1 cellular context compared by ENCODE assay signal in the genomic region with DNA sequence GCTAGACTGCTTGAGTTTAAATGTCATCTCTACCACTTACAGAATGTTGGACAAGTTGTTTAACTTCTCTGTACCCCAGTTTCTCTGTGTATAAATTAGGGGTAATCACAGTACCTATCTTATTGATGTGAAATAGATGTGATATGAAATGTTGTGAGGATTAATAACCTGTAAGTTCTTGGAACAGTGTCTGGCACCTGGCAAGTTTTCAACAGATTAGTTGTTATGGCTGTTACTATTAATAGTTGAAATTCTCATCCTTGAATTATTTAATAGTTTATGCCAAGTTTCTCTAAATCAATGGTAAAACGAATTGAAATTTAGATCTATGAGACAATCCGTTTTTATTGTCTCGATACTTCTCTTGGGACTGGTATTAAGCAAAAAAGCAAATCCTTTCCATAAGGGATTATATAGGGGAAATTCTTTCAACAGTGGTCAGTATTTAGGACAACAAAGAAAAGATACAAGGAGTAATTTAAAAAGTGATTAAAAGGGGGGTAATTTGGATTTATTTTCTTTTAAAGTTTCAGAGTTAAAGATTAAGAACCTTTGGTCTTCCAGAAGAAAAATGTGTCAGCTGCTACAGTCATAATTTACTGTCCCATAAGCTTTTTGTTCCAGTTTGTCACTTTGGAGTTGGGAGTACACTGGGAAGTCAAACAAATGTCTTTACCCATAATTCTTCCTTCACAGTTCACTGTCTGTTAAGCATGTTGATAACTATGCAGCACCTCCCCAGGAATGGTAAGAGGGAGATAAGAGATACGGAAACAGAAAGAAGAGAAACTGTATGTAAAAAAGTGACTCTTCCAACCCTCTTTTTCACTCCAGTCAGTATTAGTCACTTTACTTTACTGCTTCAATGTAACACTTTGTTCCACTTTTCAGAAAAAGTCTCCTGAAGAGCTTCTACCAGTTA.
A peak's percentile ranks its signal among the peaks of the same experiment; 100 is the strongest.
TF ChIP-seq lines count a peak whose summit lies in the region.

No MANE protein-coding gene starts in this region.

TF ChIP-seq in K562, 482 proteins besides CTCF, POLR2A, EP300 and RAD21 (continued from another document and continues in another):
- no peak for TF ChIP-seq RBM39 (optimal IDR thresholded peaks at IDR 0.05; ENCODE audit: low read depth, low read length)
- TF ChIP-seq CBX5 (IDR thresholded peaks at IDR 0.05; ENCODE audit: borderline replicate concordance, low read depth): 0 out of 2 replicates have a peak, but pooled peaks have one; percentile 15
- TF ChIP-seq, protein P1, sequence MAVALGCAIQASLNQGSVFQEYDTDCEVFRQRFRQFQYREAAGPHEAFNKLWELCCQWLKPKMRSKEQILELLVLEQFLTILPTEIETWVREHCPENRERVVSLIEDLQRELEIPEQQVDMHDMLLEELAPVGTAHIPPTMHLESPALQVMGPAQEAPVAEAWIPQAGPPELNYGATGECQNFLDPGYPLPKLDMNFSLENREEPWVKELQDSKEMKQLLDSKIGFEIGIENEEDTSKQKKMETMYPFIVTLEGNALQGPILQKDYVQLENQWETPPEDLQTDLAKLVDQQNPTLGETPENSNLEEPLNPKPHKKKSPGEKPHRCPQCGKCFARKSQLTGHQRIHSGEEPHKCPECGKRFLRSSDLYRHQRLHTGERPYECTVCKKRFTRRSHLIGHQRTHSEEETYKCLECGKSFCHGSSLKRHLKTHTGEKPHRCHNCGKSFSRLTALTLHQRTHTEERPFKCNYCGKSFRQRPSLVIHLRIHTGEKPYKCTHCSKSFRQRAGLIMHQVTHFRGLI (CRISPR knock-in tag; IDR thresholded peaks at IDR 0.05): no peak
- TF ChIP-seq ZNF431 (CRISPR knock-in tag; IDR thresholded peaks at IDR 0.05): no peak
- 0 out of 4 replicates have a peak, but pooled peaks of 1 of the 2 experiments have one; percentile 10 for TF ChIP-seq MAZ (CRISPR knock-in tag; conservative IDR thresholded peaks at IDR 0.05 in 1 of 2, IDR thresholded peaks at IDR 0.05 in 1 of 2)
- TF ChIP-seq, protein P2, sequence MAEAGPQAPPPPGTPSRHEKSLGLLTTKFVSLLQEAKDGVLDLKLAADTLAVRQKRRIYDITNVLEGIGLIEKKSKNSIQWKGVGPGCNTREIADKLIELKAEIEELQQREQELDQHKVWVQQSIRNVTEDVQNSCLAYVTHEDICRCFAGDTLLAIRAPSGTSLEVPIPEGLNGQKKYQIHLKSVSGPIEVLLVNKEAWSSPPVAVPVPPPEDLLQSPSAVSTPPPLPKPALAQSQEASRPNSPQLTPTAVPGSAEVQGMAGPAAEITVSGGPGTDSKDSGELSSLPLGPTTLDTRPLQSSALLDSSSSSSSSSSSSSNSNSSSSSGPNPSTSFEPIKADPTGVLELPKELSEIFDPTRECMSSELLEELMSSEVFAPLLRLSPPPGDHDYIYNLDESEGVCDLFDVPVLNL (CRISPR knock-in tag; IDR thresholded peaks at IDR 0.05; ENCODE audit: low read depth): no peak
- peak in 1 of 2 experiments; percentile 56 for TF ChIP-seq NCOA2 (IDR thresholded peaks at IDR 0.05; ENCODE audit: partially characterized antibody in 2 of 2)
- no peak for TF ChIP-seq RBM25 (IDR thresholded peaks at IDR 0.05; ENCODE audit: low read depth, low read length, severe bottlenecking)
- peak; percentile 46 for TF ChIP-seq TAF9B (IDR thresholded peaks at IDR 0.05; ENCODE audit: partially characterized antibody)
- TF ChIP-seq HNRNPH1 (optimal IDR thresholded peaks at IDR 0.05; ENCODE audit: low read depth, low read length): no peak
- no peak for TF ChIP-seq FOXA1 (IDR thresholded peaks at IDR 0.05; ENCODE audit: borderline replicate concordance)
- no peak for TF ChIP-seq KDM4B (IDR thresholded peaks at IDR 0.05; ENCODE audit: borderline replicate concordance in 2 of 2, low read depth in 1 of 2)
- peak; percentile 36; the same call in 1 of the 2 replicates for TF ChIP-seq MYNN (IDR thresholded peaks at IDR 0.05)
- TF ChIP-seq MYNN (CRISPR knock-in tag; IDR thresholded peaks at IDR 0.05): no peak
- no peak for TF ChIP-seq ZNF124 (CRISPR knock-in tag; IDR thresholded peaks at IDR 0.05)
- peak in 1 of 2 experiments; percentile 55; a peak in 1 of 4 replicates for TF ChIP-seq HDAC1 (IDR thresholded peaks at IDR 0.05)
- TF ChIP-seq, protein P3, sequence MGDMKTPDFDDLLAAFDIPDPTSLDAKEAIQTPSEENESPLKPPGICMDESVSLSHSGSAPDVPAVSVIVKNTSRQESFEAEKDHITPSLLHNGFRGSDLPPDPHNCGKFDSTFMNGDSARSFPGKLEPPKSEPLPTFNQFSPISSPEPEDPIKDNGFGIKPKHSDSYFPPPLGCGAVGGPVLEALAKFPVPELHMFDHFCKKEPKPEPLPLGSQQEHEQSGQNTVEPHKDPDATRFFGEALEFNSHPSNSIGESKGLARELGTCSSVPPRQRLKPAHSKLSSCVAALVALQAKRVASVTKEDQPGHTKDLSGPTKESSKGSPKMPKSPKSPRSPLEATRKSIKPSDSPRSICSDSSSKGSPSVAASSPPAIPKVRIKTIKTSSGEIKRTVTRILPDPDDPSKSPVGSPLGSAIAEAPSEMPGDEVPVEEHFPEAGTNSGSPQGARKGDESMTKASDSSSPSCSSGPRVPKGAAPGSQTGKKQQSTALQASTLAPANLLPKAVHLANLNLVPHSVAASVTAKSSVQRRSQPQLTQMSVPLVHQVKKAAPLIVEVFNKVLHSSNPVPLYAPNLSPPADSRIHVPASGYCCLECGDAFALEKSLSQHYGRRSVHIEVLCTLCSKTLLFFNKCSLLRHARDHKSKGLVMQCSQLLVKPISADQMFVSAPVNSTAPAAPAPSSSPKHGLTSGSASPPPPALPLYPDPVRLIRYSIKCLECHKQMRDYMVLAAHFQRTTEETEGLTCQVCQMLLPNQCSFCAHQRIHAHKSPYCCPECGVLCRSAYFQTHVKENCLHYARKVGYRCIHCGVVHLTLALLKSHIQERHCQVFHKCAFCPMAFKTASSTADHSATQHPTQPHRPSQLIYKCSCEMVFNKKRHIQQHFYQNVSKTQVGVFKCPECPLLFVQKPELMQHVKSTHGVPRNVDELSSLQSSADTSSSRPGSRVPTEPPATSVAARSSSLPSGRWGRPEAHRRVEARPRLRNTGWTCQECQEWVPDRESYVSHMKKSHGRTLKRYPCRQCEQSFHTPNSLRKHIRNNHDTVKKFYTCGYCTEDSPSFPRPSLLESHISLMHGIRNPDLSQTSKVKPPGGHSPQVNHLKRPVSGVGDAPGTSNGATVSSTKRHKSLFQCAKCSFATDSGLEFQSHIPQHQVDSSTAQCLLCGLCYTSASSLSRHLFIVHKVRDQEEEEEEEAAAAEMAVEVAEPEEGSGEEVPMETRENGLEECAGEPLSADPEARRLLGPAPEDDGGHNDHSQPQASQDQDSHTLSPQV (IDR thresholded peaks at IDR 0.05): peak; percentile 85
- 0 out of 2 replicates have a peak, but pooled peaks have one; percentile 40 for TF ChIP-seq CREB1 (IDR thresholded peaks at IDR 0.05)
- no peak for TF ChIP-seq CREB1 (CRISPR knock-in tag; IDR thresholded peaks at IDR 0.05)
- no peak for TF ChIP-seq ZSCAN32 (CRISPR knock-in tag; IDR thresholded peaks at IDR 0.05)
- TF ChIP-seq DMBX1 (CRISPR knock-in tag; IDR thresholded peaks at IDR 0.05; ENCODE audit: borderline replicate concordance): 0 out of 2 replicates have a peak, but pooled peaks have one; percentile 55
- TF ChIP-seq HDGF (IDR thresholded peaks at IDR 0.05): no peak
- 0 out of 2 replicates have a peak, but pooled peaks have one; percentile 71 for TF ChIP-seq ZNF445 (CRISPR knock-in tag; IDR thresholded peaks at IDR 0.05; ENCODE audit: low read depth)
- TF ChIP-seq, protein P4, sequence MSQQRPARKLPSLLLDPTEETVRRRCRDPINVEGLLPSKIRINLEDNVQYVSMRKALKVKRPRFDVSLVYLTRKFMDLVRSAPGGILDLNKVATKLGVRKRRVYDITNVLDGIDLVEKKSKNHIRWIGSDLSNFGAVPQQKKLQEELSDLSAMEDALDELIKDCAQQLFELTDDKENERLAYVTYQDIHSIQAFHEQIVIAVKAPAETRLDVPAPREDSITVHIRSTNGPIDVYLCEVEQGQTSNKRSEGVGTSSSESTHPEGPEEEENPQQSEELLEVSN (IDR thresholded peaks at IDR 0.05; ENCODE audit: borderline replicate concordance in 1 of 2, extremely low read depth in 1 of 2, insufficient read depth in 1 of 2, insufficient read length in 1 of 2, low read depth in 1 of 2, low read length in 1 of 2, poor library complexity in 1 of 2, severe bottlenecking in 1 of 2): peak in 1 of 2 experiments; percentile 37
- TF ChIP-seq ELF4 (CRISPR knock-in tag; IDR thresholded peaks at IDR 0.05): no peak
- no peak for TF ChIP-seq ZNF785 (CRISPR knock-in tag; IDR thresholded peaks at IDR 0.05)
- TF ChIP-seq JUND (IDR thresholded peaks at IDR 0.05; ENCODE audit: borderline replicate concordance, low read depth, low read length): peak; percentile 82
- peak; percentile 60; the same call in 2 of the 3 replicates for TF ChIP-seq JUND (tag; IDR thresholded peaks at IDR 0.05; ENCODE audit: borderline replicate concordance, low read depth, low read length)
- TF ChIP-seq, protein P5, sequence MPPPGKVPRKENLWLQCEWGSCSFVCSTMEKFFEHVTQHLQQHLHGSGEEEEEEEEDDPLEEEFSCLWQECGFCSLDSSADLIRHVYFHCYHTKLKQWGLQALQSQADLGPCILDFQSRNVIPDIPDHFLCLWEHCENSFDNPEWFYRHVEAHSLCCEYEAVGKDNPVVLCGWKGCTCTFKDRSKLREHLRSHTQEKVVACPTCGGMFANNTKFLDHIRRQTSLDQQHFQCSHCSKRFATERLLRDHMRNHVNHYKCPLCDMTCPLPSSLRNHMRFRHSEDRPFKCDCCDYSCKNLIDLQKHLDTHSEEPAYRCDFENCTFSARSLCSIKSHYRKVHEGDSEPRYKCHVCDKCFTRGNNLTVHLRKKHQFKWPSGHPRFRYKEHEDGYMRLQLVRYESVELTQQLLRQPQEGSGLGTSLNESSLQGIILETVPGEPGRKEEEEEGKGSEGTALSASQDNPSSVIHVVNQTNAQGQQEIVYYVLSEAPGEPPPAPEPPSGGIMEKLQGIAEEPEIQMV (tag; conservative IDR thresholded peaks at IDR 0.05; ENCODE audit: low read depth): no peak
- no peak for TF ChIP-seq PTBP1 (IDR thresholded peaks at IDR 0.05; ENCODE audit: low read depth, low read length)
- TF ChIP-seq PHB2 (IDR thresholded peaks at IDR 0.05; ENCODE audit: low read depth): peak; percentile 35; the same call in 1 of the 2 replicates
- TF ChIP-seq HCFC1 (IDR thresholded peaks at IDR 0.05; ENCODE audit: low read depth, low read length): no peak
- peak in 1 of 2 experiments; percentile 86; a peak in 2 of 4 replicates for TF ChIP-seq RCOR1 (IDR thresholded peaks at IDR 0.05; ENCODE audit: borderline replicate concordance in 1 of 2, low read depth in 2 of 2, low read length in 2 of 2)
- TF ChIP-seq, protein P6, sequence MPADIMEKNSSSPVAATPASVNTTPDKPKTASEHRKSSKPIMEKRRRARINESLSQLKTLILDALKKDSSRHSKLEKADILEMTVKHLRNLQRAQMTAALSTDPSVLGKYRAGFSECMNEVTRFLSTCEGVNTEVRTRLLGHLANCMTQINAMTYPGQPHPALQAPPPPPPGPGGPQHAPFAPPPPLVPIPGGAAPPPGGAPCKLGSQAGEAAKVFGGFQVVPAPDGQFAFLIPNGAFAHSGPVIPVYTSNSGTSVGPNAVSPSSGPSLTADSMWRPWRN (IDR thresholded peaks at IDR 0.05; ENCODE audit: low read depth): peak; percentile 42; the same call in 1 of the 2 replicates
- 0 out of 2 replicates have a peak, but pooled peaks have one; percentile 48 for TF ChIP-seq ZNF23 (CRISPR knock-in tag; IDR thresholded peaks at IDR 0.05)
- peak; percentile 89 for TF ChIP-seq MTA2 (IDR thresholded peaks at IDR 0.05; ENCODE audit: low read depth)
- TF ChIP-seq, protein P7, sequence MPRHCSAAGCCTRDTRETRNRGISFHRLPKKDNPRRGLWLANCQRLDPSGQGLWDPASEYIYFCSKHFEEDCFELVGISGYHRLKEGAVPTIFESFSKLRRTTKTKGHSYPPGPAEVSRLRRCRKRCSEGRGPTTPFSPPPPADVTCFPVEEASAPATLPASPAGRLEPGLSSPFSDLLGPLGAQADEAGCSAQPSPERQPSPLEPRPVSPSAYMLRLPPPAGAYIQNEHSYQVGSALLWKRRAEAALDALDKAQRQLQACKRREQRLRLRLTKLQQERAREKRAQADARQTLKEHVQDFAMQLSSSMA (CRISPR knock-in tag; IDR thresholded peaks at IDR 0.05): no peak
- no peak for TF ChIP-seq BCL6 (CRISPR knock-in tag; IDR thresholded peaks at IDR 0.05)
- no peak for TF ChIP-seq PHF8 (IDR thresholded peaks at IDR 0.05; ENCODE audit: borderline replicate concordance, low read length)
- TF ChIP-seq, protein P8, sequence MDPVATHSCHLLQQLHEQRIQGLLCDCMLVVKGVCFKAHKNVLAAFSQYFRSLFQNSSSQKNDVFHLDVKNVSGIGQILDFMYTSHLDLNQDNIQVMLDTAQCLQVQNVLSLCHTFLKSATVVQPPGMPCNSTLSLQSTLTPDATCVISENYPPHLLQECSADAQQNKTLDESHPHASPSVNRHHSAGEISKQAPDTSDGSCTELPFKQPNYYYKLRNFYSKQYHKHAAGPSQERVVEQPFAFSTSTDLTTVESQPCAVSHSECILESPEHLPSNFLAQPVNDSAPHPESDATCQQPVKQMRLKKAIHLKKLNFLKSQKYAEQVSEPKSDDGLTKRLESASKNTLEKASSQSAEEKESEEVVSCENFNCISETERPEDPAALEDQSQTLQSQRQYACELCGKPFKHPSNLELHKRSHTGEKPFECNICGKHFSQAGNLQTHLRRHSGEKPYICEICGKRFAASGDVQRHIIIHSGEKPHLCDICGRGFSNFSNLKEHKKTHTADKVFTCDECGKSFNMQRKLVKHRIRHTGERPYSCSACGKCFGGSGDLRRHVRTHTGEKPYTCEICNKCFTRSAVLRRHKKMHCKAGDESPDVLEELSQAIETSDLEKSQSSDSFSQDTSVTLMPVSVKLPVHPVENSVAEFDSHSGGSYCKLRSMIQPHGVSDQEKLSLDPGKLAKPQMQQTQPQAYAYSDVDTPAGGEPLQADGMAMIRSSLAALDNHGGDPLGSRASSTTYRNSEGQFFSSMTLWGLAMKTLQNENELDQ (CRISPR knock-in tag; IDR thresholded peaks at IDR 0.05; ENCODE audit: borderline replicate concordance): no peak
- peak; percentile 9; the same call in 1 of the 2 replicates for TF ChIP-seq BHLHE40 (IDR thresholded peaks at IDR 0.05; ENCODE audit: low read length)
- TF ChIP-seq SMARCC2 (IDR thresholded peaks at IDR 0.05; ENCODE audit: low read depth): peak; percentile 92
- TF ChIP-seq HDAC3 (IDR thresholded peaks at IDR 0.05; ENCODE audit: borderline replicate concordance, partially characterized antibody): peak; percentile 40
- peak; percentile 79 for TF ChIP-seq POLR2AphosphoS5 (IDR thresholded peaks at IDR 0.05; ENCODE audit: control insufficient read depth, insufficient read depth, low read depth, low read length)
- TF ChIP-seq ATF1 (CRISPR knock-in tag; IDR thresholded peaks at IDR 0.05): no peak
- TF ChIP-seq ATF1 (tag; IDR thresholded peaks at IDR 0.05): peak; percentile 31
- TF ChIP-seq SMAD3 (CRISPR knock-in tag; conservative IDR thresholded peaks at IDR 0.05): 0 out of 2 replicates have a peak, but pooled peaks have one; percentile 43
- 0 out of 2 replicates have a peak, but pooled peaks have one; percentile 60 for TF ChIP-seq ZNF311 (CRISPR knock-in tag; IDR thresholded peaks at IDR 0.05)
- no peak for TF ChIP-seq SIN3A (IDR thresholded peaks at IDR 0.05; ENCODE audit: borderline replicate concordance in 2 of 2, control insufficient read depth in 1 of 2, low read depth in 2 of 2, low read length in 2 of 2)
